ENCODE assay signal across 16 cellular contexts in genomic region chr6:33588894-33589293, GRCh38. TPM values are rescaled to one million over a fixed set of nuclear protein-coding genes. Genes with fewer than 3 reads are reported as not detected.
DNase-seq lines count a peak whose midpoint lies in the region; ATAC-seq, FAIRE-seq and TF ChIP-seq lines count a peak whose summit lies in the region.
"Had no signal": no experiment of that assay in that cellular context is flagged by ENCODE, and none has a peak within 500 bp of the region (broad histone marks: within the 10 kb centered on the region; RNA-seq: fewer than 3 reads in every experiment).

No MANE protein-coding gene starts in this region.

- H3K4me1 Mint-ChIP-seq in Caco-2 (ENCODE audit: low read depth, unreplicated experiment): peaks cover 19% of the 10 kb centered on the region
- H3K4me1 Mint-ChIP-seq in chondrocyte (ENCODE audit: low read depth): peaks cover 17% of the 10 kb centered on the region

- DNase-seq in Caco-2 (no peak), RWPE2 (ENCODE audit: low spot score) (no peak), kidney (no peak), DMS53 treated with DMSO at 0.1 percent for 48 hours (lab: John Stamatoyannopoulos, UW; ENCODE audit: unreplicated experiment) (no peak), chondrocyte (ENCODE audit: low spot score) (no peak)
- no peak for DNase-seq in stimulated activated CD8-positive, alpha-beta memory T cell treated with anti-CD3 and anti-CD28 coated beads, Interleukin-4, amount 100 ng/mL, for 48 hours

- FAIRE-seq in kidney (lab: Jason Lieb, UNC): no peak
- FAIRE-seq: G401.6, TTC549 had no signal

- H3K4me3 Mint-ChIP-seq in Caco-2 (ENCODE audit: unreplicated experiment) (no peak overlapping the region), chondrocyte (ENCODE audit: unreplicated experiment) (no peak overlapping the region)
- H3K4me3 Mint-ChIP-seq: activated CD4-positive, alpha-beta T cell treated with anti-CD3 and anti-CD28 coated beads for 36 hours; activated naive CD8-positive, alpha-beta T cell treated with anti-CD3 and anti-CD28 coated beads for 36 hours; activated T-helper 1 cell treated with anti-CD3 and anti-CD28 coated beads, Interleukin-12 subunit alpha, Interleukin-12 subunit beta, Interleukin-2, Interleukin-4 antibody, amounts not matched to agents 30 ng/mL and 10 ng/mL and 1 ng/mL, durations not matched to agents 14 hours and 24 hours and 36 hours; brain; CD14-positive monocyte had no signal

- H3K27ac Mint-ChIP-seq in Caco-2 (ENCODE audit: unreplicated experiment) (peak overlapping the region; percentile 50), chondrocyte (ENCODE audit: unreplicated experiment) (no peak overlapping the region)
- H3K27ac Mint-ChIP-seq: activated CD4-positive, alpha-beta T cell treated with anti-CD3 and anti-CD28 coated beads for 36 hours; activated naive CD8-positive, alpha-beta T cell treated with anti-CD3 and anti-CD28 coated beads for 36 hours; activated T-helper 1 cell treated with anti-CD3 and anti-CD28 coated beads, Interleukin-12 subunit alpha, Interleukin-12 subunit beta, Interleukin-2, Interleukin-4 antibody, amounts not matched to agents 30 ng/mL and 10 ng/mL and 1 ng/mL, durations not matched to agents 14 hours and 24 hours and 36 hours had no signal

- no peaks in the 10 kb centered on the region for H3K27me3 ChIP-seq in Caco-2 (replicated peaks; ENCODE audit: control insufficient read depth, insufficient read depth, low read length)
- H3K27me3 ChIP-seq in RWPE2 (ENCODE audit: insufficient read depth, poor library complexity, severe bottlenecking): no peaks in the 10 kb centered on the region
- H3K27me3 ChIP-seq in skeletal muscle satellite cell (ENCODE audit: control insufficient read depth, insufficient read depth, low read length): no peaks in the 10 kb centered on the region

- no peaks in the 10 kb centered on the region for H3K9me3 ChIP-seq in Caco-2
- H3K9me3 ChIP-seq in RWPE2 (ENCODE audit: severe bottlenecking): no peaks in the 10 kb centered on the region
- H3K9me3 ChIP-seq in kidney (ENCODE audit: control insufficient read depth in 1 of 2, low read length in 2 of 2): no peaks in the 10 kb centered on the region
- H3K9me3 ChIP-seq in skeletal muscle satellite cell (replicated peaks; ENCODE audit: low read length): no peaks in the 10 kb centered on the region

- H3K36me3 Mint-ChIP-seq in Caco-2 (ENCODE audit: insufficient read depth, unreplicated experiment) (no peaks in the 10 kb centered on the region), chondrocyte (ENCODE audit: low read depth) (no peaks in the 10 kb centered on the region)
- H3K36me3 Mint-ChIP-seq: activated naive CD8-positive, alpha-beta T cell treated with anti-CD3 and anti-CD28 coated beads for 36 hours; brain; CD14-positive monocyte had no signal

- POLR2A ChIA-PET in Caco-2 (lab: Charles Lee): no interaction called here

- CTCF ChIA-PET in Caco-2 (lab: Charles Lee): no interaction called here

- H3K27ac ChIP-seq in RWPE2 (ENCODE audit: poor library complexity, severe bottlenecking): peak overlapping the region; percentile 95
- H3K27ac ChIP-seq in kidney (ENCODE audit: low read depth in 2 of 2, low read length in 2 of 2): peak overlapping the region; percentile 59 to 95
- H3K27ac ChIP-seq: HL-60 had no signal

- H3K36me3 ChIP-seq in Caco-2 (ENCODE audit: control insufficient read depth, insufficient read depth, low read length) (no peaks in the 10 kb centered on the region; the same call in 1 of the 2 replicates), RWPE2 (ENCODE audit: low read depth) (no peaks in the 10 kb centered on the region), kidney (ENCODE audit: control insufficient read depth in 1 of 2, insufficient read depth in 2 of 2, low read length in 2 of 2) (no peaks in the 10 kb centered on the region), skeletal muscle satellite cell (ENCODE audit: insufficient read depth, low read length) (no peaks in the 10 kb centered on the region)

- ATAC-seq in RWPE2 (ENCODE audit: low read depth): no peak
- no peak for ATAC-seq in HG03571 (IDR thresholded peaks at IDR 0.05; ENCODE audit: unreplicated experiment)
- ATAC-seq: activated CD4-positive, alpha-beta T cell treated with anti-CD3 and anti-CD28 coated beads for 36 hours had no signal

- H3K9me3 Mint-ChIP-seq in Caco-2 (ENCODE audit: unreplicated experiment): no peaks in the 10 kb centered on the region
- no peaks in the 10 kb centered on the region for H3K9me3 Mint-ChIP-seq in chondrocyte (ENCODE audit: low read depth)
- H3K9me3 Mint-ChIP-seq: activated naive CD8-positive, alpha-beta T cell treated with anti-CD3 and anti-CD28 coated beads for 36 hours; activated T-helper 1 cell treated with anti-CD3 and anti-CD28 coated beads, Interleukin-12 subunit alpha, Interleukin-12 subunit beta, Interleukin-2, Interleukin-4 antibody, amounts not matched to agents 30 ng/mL and 10 ng/mL and 1 ng/mL, durations not matched to agents 14 hours and 24 hours and 36 hours had no signal

- BruUV-seq in Caco-2 (replicated peaks; lab: Mats Ljungman, UMichigan): no TSS peak

- H3K27me3 Mint-ChIP-seq in Caco-2 (ENCODE audit: insufficient read depth, unreplicated experiment) (no peaks in the 10 kb centered on the region), chondrocyte (ENCODE audit: low read depth) (no peaks in the 10 kb centered on the region)
- H3K27me3 Mint-ChIP-seq: activated CD4-positive, alpha-beta T cell treated with anti-CD3 and anti-CD28 coated beads for 36 hours; activated naive CD8-positive, alpha-beta T cell treated with anti-CD3 and anti-CD28 coated beads for 36 hours had no signal

- no peak overlapping the region for H3K4me3 ChIP-seq in Caco-2 (ENCODE audit: low read depth, low read length)
- H3K4me3 ChIP-seq in RWPE2 (ENCODE audit: severe bottlenecking): no peak overlapping the region
- no peak overlapping the region for H3K4me3 ChIP-seq in kidney (ENCODE audit: low read length in 2 of 2)
- H3K4me3 ChIP-seq in skeletal muscle satellite cell (ENCODE audit: low read length): no peak overlapping the region

- intact Hi-C loops in Caco-2 (cut with micrococcal nuclease; ENCODE audit: unreplicated experiment) (loop anchor here (1.0 kb wide), 1 partner anchor 43 kb away; no protein-coding TSS in a partner anchor), kidney (cut with DNase I) (loop anchor here (10.0 kb wide), 1 partner anchor 106 kb away; no protein-coding TSS in a partner anchor)

- TF ChIP-seq CTCF in Caco-2 (IDR thresholded peaks at IDR 0.05; ENCODE audit: insufficient read depth in 1 of 2, low read depth in 1 of 2, low read length in 1 of 2, severe bottlenecking in 1 of 2, unreplicated experiment in 1 of 2) (no peak), RWPE2 (IDR thresholded peaks at IDR 0.05; ENCODE audit: poor library complexity, severe bottlenecking) (no peak), kidney (IDR thresholded peaks at IDR 0.05; ENCODE audit: borderline replicate concordance, extremely low read depth, insufficient read depth) (no peak), chondrocyte (IDR thresholded peaks at IDR 0.05) (no peak)

- no peak overlapping the region for H3K4me2 ChIP-seq in skeletal muscle satellite cell (ENCODE audit: low read length)

- H3K4me1 ChIP-seq in Caco-2 (peaks cover 24% of the 10 kb centered on the region), RWPE2 (ENCODE audit: insufficient read depth, poor library complexity, severe bottlenecking) (peaks cover 21% of the 10 kb centered on the region), kidney (ENCODE audit: control insufficient read depth in 1 of 2, insufficient read depth in 1 of 2, low read depth in 1 of 2, low read length in 2 of 2) (peaks cover 26 to 42% of the 10 kb centered on the region in 2 donors), skeletal muscle satellite cell (ENCODE audit: control insufficient read depth, insufficient read depth, low read length) (peaks cover 27% of the 10 kb centered on the region)

- H3K9ac ChIP-seq in kidney (ENCODE audit: low read length in 2 of 2): peak overlapping the region in 1 of 2 donors; percentile 80
- peak overlapping the region; percentile 69 for H3K9ac ChIP-seq in skeletal muscle satellite cell (ENCODE audit: low read depth, low read length)

RNA-seq across cellular contexts. Expression of gene BAK1, which starts 8.8 kb away (rescaled TPM):
- total RNA-seq in Caco-2 (2022): 28.5 and 29.4 TPM in 2 replicates
- 22.3 TPM for total RNA-seq in kidney
- 26.7 TPM for polyA plus RNA-seq in kidney (ENCODE audit: insufficient read depth, low read depth, low replicate concordance)
- 19.0 and 23.8 TPM in 2 replicates for total RNA-seq in skeletal muscle satellite cell (2012; rRNA removed)
- total RNA-seq in chondrocyte: 21.9 to 26.9 TPM (median 26.0 TPM) in 3 replicates

RNA-seq across cellular contexts. Expression of gene ITPR3, which starts 32.2 kb away (rescaled TPM):
- total RNA-seq in Caco-2 (2022): 42.1 and 50.5 TPM in 2 replicates
- 86.3 TPM for total RNA-seq in kidney
- 4.2 TPM for polyA plus RNA-seq in kidney (ENCODE audit: insufficient read depth, low read depth, low replicate concordance)
- 57.3 and 64.2 TPM in 2 replicates for total RNA-seq in skeletal muscle satellite cell (2012; rRNA removed)
- total RNA-seq in chondrocyte: 10.0 to 24.8 TPM (median 11.0 TPM) in 3 replicates
- polyA plus RNA-seq: CD14-positive monocyte had no signal
